ENCODE assay signal across 6 cellular contexts in the genomic region with DNA sequence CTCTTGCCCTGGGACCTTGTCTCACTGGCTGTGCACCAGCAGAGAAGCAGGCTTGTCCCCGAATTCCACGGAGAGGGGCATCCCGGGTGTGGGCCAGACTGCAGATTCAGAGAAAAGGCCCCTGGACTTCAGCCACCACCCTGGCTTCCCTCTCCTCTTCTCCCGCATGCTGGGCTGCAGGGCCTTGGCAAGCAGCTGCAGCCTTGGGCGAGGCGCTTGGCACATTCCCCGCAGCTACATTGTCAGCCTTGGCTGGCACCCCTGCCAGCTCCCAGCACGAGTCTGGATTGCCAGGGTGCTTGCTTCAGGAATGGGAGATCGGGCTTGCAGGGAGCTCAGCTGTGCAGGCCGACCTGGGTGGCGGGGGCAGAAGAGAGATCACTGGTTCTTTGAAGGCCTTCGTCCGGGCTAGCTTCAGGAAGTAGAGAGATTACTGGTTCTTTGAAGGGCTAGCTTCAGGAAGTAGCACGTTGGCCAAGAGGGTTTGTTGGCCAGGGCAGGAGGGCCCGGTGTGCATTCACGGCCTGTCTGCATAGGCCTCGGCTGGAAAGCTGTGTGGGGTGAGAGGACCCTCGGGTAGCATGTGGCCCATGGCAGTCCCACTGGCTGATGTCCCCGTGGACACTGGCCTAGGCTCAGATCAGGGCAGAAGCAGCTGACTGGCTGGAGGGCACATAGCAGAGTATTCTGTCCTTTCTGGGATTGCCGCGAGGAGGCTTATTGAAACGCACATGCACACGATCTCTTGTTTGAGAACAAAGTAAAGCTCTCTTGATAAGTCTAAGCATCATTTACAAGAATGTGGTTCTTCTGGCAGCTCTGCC.
DNase-seq lines count a peak whose midpoint lies in the region; ATAC-seq and TF ChIP-seq lines count a peak whose summit lies in the region.

No MANE protein-coding gene starts in this region.

- no peaks in the 10 kb centered on the region for H3K36me3 ChIP-seq in brain microvascular endothelial cell (replicated peaks)

- peak overlapping the region; percentile 65 for H3K4me3 Mint-ChIP-seq in T-helper 2 cell treated with Interferon-gamma antibody and Interleukin-4, amounts not matched to agents 5 μg/mL and 100 μg/mL, for 36 hours
- peak overlapping the region; percentile 61 to 72 (median 66) for H3K4me3 Mint-ChIP-seq in nephron

- no peak for ATAC-seq in GM21423 (IDR thresholded peaks at IDR 0.05; ENCODE audit: unreplicated experiment)

- no peaks in the 10 kb centered on the region for H3K27me3 ChIP-seq in brain microvascular endothelial cell (replicated peaks)

- peaks cover 10% of the 10 kb centered on the region for H3K9me3 Mint-ChIP-seq in T-helper 2 cell treated with Interferon-gamma antibody and Interleukin-4, amounts not matched to agents 5 μg/mL and 100 μg/mL, for 36 hours
- peaks cover 28% of the 10 kb centered on the region for H3K9me3 Mint-ChIP-seq in nephron

- peaks cover 22% of the 10 kb centered on the region for H3K4me1 Mint-ChIP-seq in T-helper 2 cell treated with Interferon-gamma antibody and Interleukin-4, amounts not matched to agents 5 μg/mL and 100 μg/mL, for 36 hours (ENCODE audit: low read depth)
- peaks cover 17% of the 10 kb centered on the region for H3K4me1 Mint-ChIP-seq in nephron

- no peak for DNase-seq in T-helper 2 cell treated with Interferon-gamma antibody and Interleukin-4, amounts not matched to agents 5 μg/mL and 100 μg/mL, for 36 hours (ENCODE audit: low spot score)
- no peak for DNase-seq in T-helper 2 cell
- no peak for DNase-seq in brain microvascular endothelial cell
- no peak for DNase-seq in SKM-1 treated with dmso at 0.1 percent for 144 hours (lab: John Stamatoyannopoulos, UW; ENCODE audit: unreplicated experiment)

- in situ Hi-C loops in brain microvascular endothelial cell (cut with HindIII; ENCODE audit: low pct_ligation_motif_present, low sequenced_read_pairs): no loop called here

- H3K27ac Mint-ChIP-seq in T-helper 2 cell treated with Interferon-gamma antibody and Interleukin-4, amounts not matched to agents 5 μg/mL and 100 μg/mL, for 36 hours: peak overlapping the region; percentile 60
- H3K27ac Mint-ChIP-seq in nephron: peak overlapping the region; percentile 51 to 80 (median 57)

- no peak overlapping the region for H3K4me3 ChIP-seq in brain microvascular endothelial cell (ENCODE audit: low read depth, low read length)

- TF ChIP-seq CTCF in brain microvascular endothelial cell (IDR thresholded peaks at IDR 0.05; ENCODE audit: low read depth, low read length, missing control alignments) (no peak), nephron (IDR thresholded peaks at IDR 0.05; ENCODE audit: unreplicated experiment in 3 of 3) (no peak)

- H3K27me3 Mint-ChIP-seq in T-helper 2 cell treated with Interferon-gamma antibody and Interleukin-4, amounts not matched to agents 5 μg/mL and 100 μg/mL, for 36 hours (ENCODE audit: low read depth): no peaks in the 10 kb centered on the region
- H3K27me3 Mint-ChIP-seq in nephron (ENCODE audit: low read depth): peaks cover 6% of the 10 kb centered on the region

- H3K36me3 Mint-ChIP-seq in T-helper 2 cell treated with Interferon-gamma antibody and Interleukin-4, amounts not matched to agents 5 μg/mL and 100 μg/mL, for 36 hours (ENCODE audit: low read depth): peaks cover 22% of the 10 kb centered on the region
- H3K36me3 Mint-ChIP-seq in nephron (ENCODE audit: low read depth): peaks cover 25% of the 10 kb centered on the region

- H3K27ac ChIP-seq in brain microvascular endothelial cell: peak overlapping the region; percentile 59
